In the genomic region with DNA sequence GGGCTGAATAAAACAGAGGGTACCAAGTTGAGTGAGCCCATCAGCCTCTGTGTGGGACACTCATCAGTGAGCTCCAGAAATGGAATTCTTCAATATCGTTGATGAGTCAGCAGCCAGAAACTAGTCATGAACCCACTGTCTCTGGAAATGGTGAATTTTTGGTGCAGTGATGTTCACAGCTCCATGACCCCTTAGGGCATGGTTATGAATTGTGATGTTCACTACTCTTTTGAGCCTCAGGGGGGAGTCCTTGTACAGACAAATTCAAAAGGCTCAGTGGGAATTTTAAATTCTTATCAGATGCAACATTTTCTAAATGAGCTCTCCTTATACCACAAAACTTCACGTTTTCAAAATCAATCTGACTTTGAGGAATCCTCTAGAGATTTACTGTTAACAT, we compare ENCODE assay signal across 9 cellular contexts.
DNase-seq lines count a peak whose midpoint lies in the region; ATAC-seq and TF ChIP-seq lines count a peak whose summit lies in the region.
"Had no signal": no experiment of that assay in that cellular context is flagged by ENCODE, and none has a peak within 500 bp of the region (broad histone marks: within the 10 kb centered on the region; RNA-seq: fewer than 3 reads in every experiment).

No MANE protein-coding gene starts in this region.

- BruUV-seq in OCI-LY7 (replicated peaks; lab: Mats Ljungman, UMichigan): no TSS peak

- H3K9me3 ChIP-seq in OCI-LY7 (ENCODE audit: low read length): no peaks in the 10 kb centered on the region
- H3K9me3 ChIP-seq in testis: no peaks in the 10 kb centered on the region
- H3K9me3 ChIP-seq: SJSA1 had no signal

- H3K36me3 ChIP-seq in OCI-LY7 (ENCODE audit: insufficient read depth, low read length): no peaks in the 10 kb centered on the region
- H3K36me3 ChIP-seq in testis (ENCODE audit: low read depth, missing control alignments): no peaks in the 10 kb centered on the region
- H3K36me3 ChIP-seq: SJSA1 had no signal

- H3K27ac ChIP-seq in OCI-LY7 (ENCODE audit: low read depth, low read length, poor library complexity, severe bottlenecking): no peak overlapping the region
- no peak overlapping the region for H3K27ac ChIP-seq in testis
- H3K27ac ChIP-seq: SJSA1 had no signal

- no peaks in the 10 kb centered on the region for H3K79me2 ChIP-seq in OCI-LY7 (ENCODE audit: insufficient read depth, low read depth, low read length)

- H2AFZ ChIP-seq in OCI-LY7 (ENCODE audit: low read length): no peak overlapping the region

- TF ChIP-seq CTCF in OCI-LY7 (conservative IDR thresholded peaks at IDR 0.05; ENCODE audit: low read length) (peak; percentile 83), testis (IDR thresholded peaks at IDR 0.05) (peak; percentile 19 to 43 (median 37))

- no peak overlapping the region for H3K4me2 ChIP-seq in OCI-LY7 (ENCODE audit: low read length)

- ATAC-seq in HG02885 (IDR thresholded peaks at IDR 0.05; ENCODE audit: poor library complexity, unreplicated experiment): peak; percentile 62
- no peak for ATAC-seq in GM18505 (IDR thresholded peaks at IDR 0.05; ENCODE audit: unreplicated experiment)
- no peak for ATAC-seq in activated CD4-positive, CD25-positive, alpha-beta regulatory T cell treated with anti-CD3 and anti-CD28 coated beads, Interleukin-2, amount 50 U/mL, for 24 hours

- H4K20me1 ChIP-seq in OCI-LY7 (ENCODE audit: insufficient read depth, low read length): no peaks in the 10 kb centered on the region

- H3K9me2 ChIP-seq in OCI-LY7 (ENCODE audit: insufficient read depth, low read length): no peaks in the 10 kb centered on the region

- 42 to 69% methylated on average over 2 of the region's 2 CpGs for WGBS in testis, 2 donors

- H3K4me3 ChIP-seq in OCI-LY7 (ENCODE audit: low read depth, low read length, poor library complexity, severe bottlenecking): no peak overlapping the region
- no peak overlapping the region for H3K4me3 ChIP-seq in testis
- H3K4me3 ChIP-seq: SJSA1 had no signal

- H3K27me3 ChIP-seq in testis: no peaks in the 10 kb centered on the region

- TF ChIP-seq POLR2A in testis (IDR thresholded peaks at IDR 0.05): no peak
- no peak for TF ChIP-seq POLR2A in GM18505 (IDR thresholded peaks at IDR 0.05; ENCODE audit: borderline replicate concordance, extremely low read depth, insufficient read depth, insufficient read length)

- POLR2A ChIA-PET in OCI-LY7 (lab: Charles Lee): interaction anchor here (0.5 to 1.6 kb wide), 3 partner anchors 11 to 124 kb away, joined by 3 to 4 read pairs (median 3); no protein-coding TSS in a partner anchor

- CTCF ChIA-PET in OCI-LY7 (lab: Charles Lee; ENCODE audit: unreplicated experiment): no interaction called here

- intact Hi-C loops in OCI-LY7 (cut with micrococcal nuclease; ENCODE audit: unreplicated experiment) (no loop called here), testis (cut with DNase I; ENCODE audit: low total_unique reads) (no loop called here)

- DNase-seq in DMS53 treated with DMSO at 0.1 percent for 48 hours (lab: John Stamatoyannopoulos, UW; ENCODE audit: unreplicated experiment) (peak; percentile 36), OCI-LY7 (ENCODE audit: low spot score) (peak; percentile 52), fibroblast of the conjunctiva (ENCODE audit: low read depth) (peak; percentile 48), testis (no peak), ureter (ENCODE audit: low spot score) (no peak)

- H3K4me1 ChIP-seq in OCI-LY7 (ENCODE audit: insufficient read depth, low read length, poor library complexity, severe bottlenecking) (no peaks in the 10 kb centered on the region), testis (no peaks in the 10 kb centered on the region)
- H3K4me1 ChIP-seq: SJSA1 had no signal

Comparison
In these comparisons a context has a peak if more than half of its experiments do, and no peak if none do; other contexts are left out.
1. DNase-seq: peak in DMS53 treated with DMSO at 0.1 percent for 48 hours (single experiment), OCI-LY7 (single experiment) and fibroblast of the conjunctiva (single experiment); none in testis (single experiment) and ureter (single experiment).